8 cellular contexts compared by ENCODE assay signal in genomic region chr2:170525566-170525900, GRCh38.
A peak's percentile ranks its signal among the peaks of the same experiment; 100 is the strongest.
DNase-seq lines count a peak whose midpoint lies in the region; TF ChIP-seq lines count a peak whose summit lies in the region.

No MANE protein-coding gene starts in this region.

- H3K27me3 ChIP-seq in ovary, result no peaks in the 10 kb centered on the region

- H3K9me3 ChIP-seq in ovary, result no peaks in the 10 kb centered on the region

- H3K4me3 ChIP-seq in fibroblast of pulmonary artery (replicated peaks; ENCODE audit: low read depth, low read length) (no peak overlapping the region), ovary (no peak overlapping the region)

- DNase-seq in COLO829 (ENCODE audit: low spot score) (peak; percentile 81), RPMI7951 (ENCODE audit: low read depth) (peak; percentile 94), fibroblast of pulmonary artery (ENCODE audit: low read depth) (peak; percentile 93), ovary (peak; percentile 82 to 92 (median 87)), NCI-H1417 treated with DMSO at 0.1 percent for 48 hours (lab: John Stamatoyannopoulos, UW) (no peak), DMS153 (lab: John Stamatoyannopoulos, UW) (no peak), activated T-cell treated with anti-CD3 and anti-CD28 coated beads for 4 hours (no peak), NCI-H2081 treated with DMSO at 0.1 percent for 48 hours (lab: John Stamatoyannopoulos, UW) (no peak)

- TF ChIP-seq CTCF in fibroblast of pulmonary artery (IDR thresholded peaks at IDR 0.05; ENCODE audit: low read length, missing control alignments) (no peak), ovary (IDR thresholded peaks at IDR 0.05) (no peak)

- intact Hi-C loops in ovary (cut with DNase I), result no loop called here

- peak overlapping the region in 1 of 2 donors; percentile 11 for H3K27ac ChIP-seq in ovary

- no peak for TF ChIP-seq EP300 in ovary (IDR thresholded peaks at IDR 0.05)

- H3K36me3 ChIP-seq in ovary, result no peaks in the 10 kb centered on the region

- 9 to 14% (median 10%) methylated on average over 5 of the region's 5 CpGs for WGBS in ovary, 3 donors

- peaks cover 12% of the 10 kb centered on the region for H3K4me1 ChIP-seq in ovary (ENCODE audit: insufficient read depth)

- TF ChIP-seq POLR2A in ovary (IDR thresholded peaks at IDR 0.05), result no peak

Comparison
In these comparisons a context has a peak if more than half of its experiments do, and no peak if none do; other contexts are left out.
1. DNase-seq: peak in COLO829 (single experiment), RPMI7951 (single experiment), fibroblast of pulmonary artery (single experiment) and ovary (5 of 5); none in NCI-H1417 treated with DMSO at 0.1 percent for 48 hours (single experiment), DMS153 (single experiment), activated T-cell treated with anti-CD3 and anti-CD28 coated beads for 4 hours (single experiment) and NCI-H2081 treated with DMSO at 0.1 percent for 48 hours (single experiment).